Comparison of ENCODE assay signal across 10 cellular contexts in the genomic region with DNA sequence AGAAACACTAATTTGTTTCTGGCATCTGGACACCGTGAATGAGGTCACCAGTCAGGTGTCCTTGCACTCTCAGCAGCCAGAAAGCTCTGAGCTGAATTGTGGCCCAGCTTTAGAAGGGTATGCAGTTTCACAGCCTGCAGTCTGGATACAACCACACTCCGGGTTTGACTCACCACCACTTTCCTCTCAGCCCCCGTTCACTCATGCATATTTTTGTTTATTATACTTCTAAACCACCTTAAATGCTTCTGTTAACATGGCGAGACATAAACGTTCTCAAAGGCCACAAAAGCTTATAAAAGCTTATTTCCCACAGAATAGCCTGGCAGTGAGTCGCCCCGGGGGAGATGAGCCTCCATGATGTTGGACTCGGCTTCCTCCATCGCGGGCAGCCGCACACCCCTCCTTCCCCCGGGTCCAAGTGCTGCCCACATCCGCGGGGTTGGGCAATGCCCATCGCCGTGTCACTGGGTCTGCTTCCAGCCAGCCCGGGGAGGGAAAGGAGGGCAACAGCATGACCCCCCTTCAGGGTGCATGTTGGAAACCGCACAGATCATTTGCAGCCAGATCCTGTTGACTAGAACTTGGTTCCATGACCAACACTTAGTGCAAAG. TPM values are rescaled to one million over a fixed set of nuclear protein-coding genes. Genes with fewer than 3 reads are reported as not detected.
A peak's percentile ranks its signal among the peaks of the same experiment; 100 is the strongest.
DNase-seq lines count a peak whose midpoint lies in the region; ATAC-seq and TF ChIP-seq lines count a peak whose summit lies in the region.
"Had no signal": no experiment of that assay in that cellular context is flagged by ENCODE, and none has a peak within 500 bp of the region (broad histone marks: within the 10 kb centered on the region; RNA-seq: fewer than 3 reads in every experiment).

No MANE protein-coding gene starts in this region.

- peak; percentile 49 for DNase-seq in GM03348 (ENCODE audit: low spot score)
- peak; percentile 55 to 63 for DNase-seq in dermis microvascular lymphatic vessel endothelial cell (ENCODE audit: low read depth in 2 of 2)
- DNase-seq in osteocyte (ENCODE audit: extremely low spot score, unreplicated experiment) = peak; percentile 71
- no peak for DNase-seq in NCI-H1417 treated with DMSO at 0.1 percent for 48 hours (lab: John Stamatoyannopoulos, UW)
- no peak for DNase-seq in epidermal melanocyte (ENCODE audit: insufficient read length, low spot score)
- DNase-seq: activated CD4-positive, alpha-beta T cell treated with anti-CD3 and anti-CD28 coated beads, Interleukin-2, amount 50 U/mL, for 1 hour; NCI-H1436 treated with DMSO at 0.1 percent for 48 hours had no signal

- ATAC-seq in GM19452 (IDR thresholded peaks at IDR 0.05; ENCODE audit: unreplicated experiment) (no peak), GM21447 (IDR thresholded peaks at IDR 0.05; ENCODE audit: unreplicated experiment) (no peak)

- H3K9me3 Mint-ChIP-seq in osteocyte (ENCODE audit: unreplicated experiment) = peaks cover 5% of the 10 kb centered on the region

- H3K36me3 ChIP-seq in KMS-11 (ENCODE audit: insufficient read depth) = no peaks in the 10 kb centered on the region

- H2AFZ ChIP-seq in KMS-11 (ENCODE audit: low read depth) = peak overlapping the region; percentile 0; the same call in 1 of the 2 replicates

- no peaks in the 10 kb centered on the region for H3K79me2 ChIP-seq in KMS-11 (ENCODE audit: insufficient read depth, low read depth)

- no peaks in the 10 kb centered on the region for H3K27me3 Mint-ChIP-seq in osteocyte (ENCODE audit: unreplicated experiment)

- TF ChIP-seq CTCF in KMS-11 (conservative IDR thresholded peaks at IDR 0.05; ENCODE audit: low read depth, low read length) (no peak), osteocyte (IDR thresholded peaks at IDR 0.05) (no peak)

- H3K36me3 Mint-ChIP-seq in osteocyte (ENCODE audit: unreplicated experiment) = no peaks in the 10 kb centered on the region

- H3K4me2 ChIP-seq in KMS-11 = peak overlapping the region; percentile 26; the same call in 1 of the 2 replicates

- no peaks in the 10 kb centered on the region for H3K27me3 ChIP-seq in KMS-11 (ENCODE audit: insufficient read depth, low read depth)

- H3K27ac Mint-ChIP-seq in osteocyte (ENCODE audit: unreplicated experiment) = no peak overlapping the region

- H3K4me3 ChIP-seq in KMS-11 (IDR thresholded peaks at IDR 0.05; ENCODE audit: insufficient read depth, low read depth, low read length) = no peak overlapping the region

- H3K27ac ChIP-seq in KMS-11 = no peak overlapping the region

- no peaks in the 10 kb centered on the region for H4K20me1 ChIP-seq in KMS-11 (ENCODE audit: insufficient read depth)

- no peak overlapping the region for H3K4me3 Mint-ChIP-seq in osteocyte (ENCODE audit: unreplicated experiment)

- H3K4me1 Mint-ChIP-seq in osteocyte (ENCODE audit: unreplicated experiment) = peaks cover 21% of the 10 kb centered on the region

- H3K9ac ChIP-seq in KMS-11 = no peak overlapping the region

- H3K4me1 ChIP-seq in KMS-11 (ENCODE audit: low read depth, poor library complexity, severe bottlenecking) = peaks cover 8% of the 10 kb centered on the region

RNA-seq across cellular contexts. Expression of a gene that starts 16.9 kb away (rescaled TPM):
- total RNA-seq in dermis microvascular lymphatic vessel endothelial cell = 56.0 and 211 TPM in 2 replicates
- total RNA-seq in osteocyte = 80.6 and 89.2 TPM in 2 replicates

Comparison
In these comparisons a context has a peak if more than half of its experiments do, and no peak if none do; other contexts are left out.
1. DNase-seq: peak in GM03348 (single experiment), dermis microvascular lymphatic vessel endothelial cell (2 of 2) and osteocyte (single experiment); none in NCI-H1417 treated with DMSO at 0.1 percent for 48 hours (single experiment) and epidermal melanocyte (single experiment).